ENCODE assay signal across 22 cellular contexts in the genomic region with DNA sequence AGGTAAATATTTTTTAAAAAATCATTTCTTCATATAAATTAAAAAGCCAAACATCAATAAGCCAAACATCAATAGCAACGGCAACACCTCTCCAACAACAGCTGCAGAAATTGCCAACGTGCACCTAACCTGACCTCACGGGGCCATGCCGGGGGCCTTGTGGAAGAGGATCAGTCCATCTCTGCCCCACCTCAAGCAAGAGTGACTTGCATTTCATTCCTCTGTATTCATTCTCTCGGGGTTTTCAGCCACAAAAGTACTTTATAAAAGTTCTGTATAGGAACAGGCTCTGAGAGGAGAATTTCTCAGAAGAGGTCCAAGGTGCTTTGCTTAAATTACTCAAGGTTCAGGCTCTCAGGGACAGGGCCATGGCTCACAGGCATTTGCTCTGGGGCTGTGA.
A peak's percentile ranks its signal among the peaks of the same experiment; 100 is the strongest.
DNase-seq lines count a peak whose midpoint lies in the region; ATAC-seq, FAIRE-seq and TF ChIP-seq lines count a peak whose summit lies in the region.
"Had no signal": no experiment of that assay in that cellular context is flagged by ENCODE, and none has a peak within 500 bp of the region (broad histone marks: within the 10 kb centered on the region; RNA-seq: fewer than 3 reads in every experiment).

No MANE protein-coding gene starts in this region.

- 0 out of 2 replicates have a peak overlapping the region, but pooled peaks have one; percentile 8 for H3K27ac ChIP-seq in BLaER1
- no peak overlapping the region for H3K27ac ChIP-seq in IMR-90 (ENCODE audit: insufficient read depth, low read length)
- no peak overlapping the region for H3K27ac ChIP-seq in astrocyte (ENCODE audit: low read depth, low read length)
- H3K27ac ChIP-seq: KMS-11 had no signal

- no peak for TF ChIP-seq POLR2A in IMR-90 (IDR thresholded peaks at IDR 0.05; ENCODE audit: low read depth, low read length)

- H3K79me1 ChIP-seq in IMR-90 (ENCODE audit: low read depth in 1 of 2, low read length in 2 of 2) = peaks cover 0 to 9% of the 10 kb centered on the region in 2 experiments; a peak in 2 of 4 replicates

- H3K4me3 Mint-ChIP-seq in activated CD8-positive, alpha-beta T cell treated with anti-CD3 and anti-CD28 coated beads for 36 hours = no peak overlapping the region
- H3K4me3 Mint-ChIP-seq in activated CD8-positive, alpha-beta T cell treated with anti-CD3 and anti-CD28 coated beads, Interleukin-2, amount 10 ng/mL, durations not matched to agents 7 days and 5 days = no peak overlapping the region
- peak overlapping the region; percentile 41 for H3K4me3 Mint-ChIP-seq in astrocyte (ENCODE audit: unreplicated experiment)

- H3K27ac Mint-ChIP-seq in activated CD8-positive, alpha-beta T cell treated with anti-CD3 and anti-CD28 coated beads for 36 hours = peak overlapping the region; percentile 53
- H3K27ac Mint-ChIP-seq in activated CD8-positive, alpha-beta T cell treated with anti-CD3 and anti-CD28 coated beads, Interleukin-2, amount 10 ng/mL, durations not matched to agents 7 days and 5 days = no peak overlapping the region
- H3K27ac Mint-ChIP-seq in astrocyte (ENCODE audit: unreplicated experiment) = peak overlapping the region; percentile 66

- H3K4me2 ChIP-seq in BLaER1 = no peak overlapping the region
- H3K4me2 ChIP-seq in IMR-90 (ENCODE audit: low read depth, low read length) = no peak overlapping the region
- no peak overlapping the region for H3K4me2 ChIP-seq in astrocyte (ENCODE audit: low read length)
- H3K4me2 ChIP-seq: KMS-11, SK-N-SH had no signal

- H3K14ac ChIP-seq in IMR-90 (replicated peaks; ENCODE audit: low read depth, low read length) = peak overlapping the region; percentile 14; the same call in 1 of the 2 replicates

- H3K4me3 ChIP-seq in BLaER1 (no peak overlapping the region), IMR-90 (ENCODE audit: insufficient read depth, low read depth, low read length) (no peak overlapping the region), astrocyte (ENCODE audit: insufficient read depth, low read depth, low read length) (no peak overlapping the region)

- peaks cover 7% of the 10 kb centered on the region for H3K36me3 Mint-ChIP-seq in activated CD8-positive, alpha-beta T cell treated with anti-CD3 and anti-CD28 coated beads for 36 hours (ENCODE audit: low read depth)
- peaks cover 15% of the 10 kb centered on the region for H3K36me3 Mint-ChIP-seq in activated CD8-positive, alpha-beta T cell treated with anti-CD3 and anti-CD28 coated beads, Interleukin-2, amount 10 ng/mL, durations not matched to agents 7 days and 5 days (ENCODE audit: low read depth)
- peaks cover 4% of the 10 kb centered on the region for H3K36me3 Mint-ChIP-seq in astrocyte (ENCODE audit: low read depth, unreplicated experiment)

- peaks cover 14% of the 10 kb centered on the region; the same call in 1 of the 2 replicates for H3K9me1 ChIP-seq in IMR-90 (ENCODE audit: insufficient read depth, low read length)

- no peak for TF ChIP-seq CTCF in activated CD8-positive, alpha-beta T cell treated with anti-CD3 and anti-CD28 coated beads for 36 hours (IDR thresholded peaks at IDR 0.05)
- no peak for TF ChIP-seq CTCF in IMR-90 (conservative IDR thresholded peaks at IDR 0.05; ENCODE audit: low read depth, low read length)
- no peak for TF ChIP-seq CTCF in astrocyte (IDR thresholded peaks at IDR 0.05; ENCODE audit: insufficient read depth, low read depth, low read length)

- peak overlapping the region in 1 of 2 experiments; percentile 52; a peak in 1 of 4 replicates for H4K8ac ChIP-seq in IMR-90 (ENCODE audit: low read depth in 2 of 2, low read length in 2 of 2)

- H4K5ac ChIP-seq in IMR-90 (ENCODE audit: low read depth, low read length) = peak overlapping the region; percentile 30; the same call in 1 of the 2 replicates

- FAIRE-seq in astrocyte (lab: Jason Lieb, UNC) = no peak
- FAIRE-seq: A204.1, GM18507, GM19239 had no signal

- H2BK20ac ChIP-seq in IMR-90 (ENCODE audit: low read depth, low read length) = peak overlapping the region; percentile 62

- WGBS in IMR-90 (ENCODE audit: extremely low coverage in 2 of 2, insufficient read length in 1 of 2), 2 experiments = 93% methylated on average over 3 of the region's 5 CpGs; no CpG with 5 or more reads in 1 of the 2 experiments

- peaks cover 2% of the 10 kb centered on the region for H3K79me2 ChIP-seq in astrocyte (ENCODE audit: insufficient read depth, low read length)

- ATAC-seq in activated CD8-positive, alpha-beta T cell treated with anti-CD3 and anti-CD28 coated beads for 36 hours = no peak
- no peak for ATAC-seq in activated CD8-positive, alpha-beta T cell treated with anti-CD3 and anti-CD28 coated beads, Interleukin-2, amount 10 ng/mL, durations not matched to agents 7 days and 5 days
- no peak for ATAC-seq in IMR-90 (ENCODE audit: low read depth)
- ATAC-seq: Panc1 had no signal

- BruUV-seq in IMR-90 (replicated peaks; lab: Mats Ljungman, UMichigan) = no TSS peak

- CTCF ChIA-PET in activated CD8-positive, alpha-beta T cell treated with anti-CD3 and anti-CD28 coated beads for 36 hours (lab: Charles Lee) = interaction anchor here (0.8 to 4.4 kb wide), 8 partner anchors 8 to 58 kb away, joined by 3 to 21 read pairs (median 9); no protein-coding TSS in a partner anchor
- CTCF ChIA-PET in activated CD8-positive, alpha-beta T cell treated with anti-CD3 and anti-CD28 coated beads, Interleukin-2, amount 10 ng/mL, durations not matched to agents 7 days and 5 days (lab: Charles Lee) = interaction anchor here (1.2 to 3.0 kb wide), 2 partner anchors 11 to 35 kb away, joined by 6 to 16 read pairs; no protein-coding TSS in a partner anchor
- CTCF ChIA-PET in IMR-90 (lab: Yijun Ruan, JAX) = interaction anchor here (0.7 to 0.8 kb wide), 2 partner anchors 13 to 99 kb away, joined by 3 to 4 read pairs; no protein-coding TSS in a partner anchor

- no peak overlapping the region for H2AK9ac ChIP-seq in IMR-90 (replicated peaks; ENCODE audit: low read depth, low read length, poor library complexity)

- H3K9ac ChIP-seq in BLaER1 = no peak overlapping the region
- H3K9ac ChIP-seq in IMR-90 (ENCODE audit: low read depth, low read length) = no peak overlapping the region
- no peak overlapping the region for H3K9ac ChIP-seq in astrocyte (ENCODE audit: low read length)
- H3K9ac ChIP-seq: KMS-11, SK-N-SH had no signal

- intact Hi-C loops in activated CD8-positive, alpha-beta T cell treated with anti-CD3 and anti-CD28 coated beads for 36 hours (cut with micrococcal nuclease) = no loop called here
- intact Hi-C loops in IMR-90 (cut with micrococcal nuclease) = loop anchor here (5.0 kb wide), 1 partner anchor 56 kb away; no protein-coding TSS in a partner anchor

- H3K36me3 ChIP-seq in BLaER1 = peaks cover 84% of the 10 kb centered on the region
- H3K36me3 ChIP-seq in IMR-90 (ENCODE audit: control insufficient read depth, insufficient read depth, low read length) = no peaks in the 10 kb centered on the region
- H3K36me3 ChIP-seq in astrocyte (ENCODE audit: insufficient read depth, low read length) = no peaks in the 10 kb centered on the region

- H3K27me3 ChIP-seq in BLaER1 (no peaks in the 10 kb centered on the region), IMR-90 (ENCODE audit: control insufficient read depth, insufficient read depth, low read length) (no peaks in the 10 kb centered on the region), astrocyte (ENCODE audit: insufficient read depth, low read length) (no peaks in the 10 kb centered on the region)

- H4K20me1 ChIP-seq in BLaER1 (peaks cover 100% of the 10 kb centered on the region), IMR-90 (ENCODE audit: insufficient read depth, low read length) (no peaks in the 10 kb centered on the region), astrocyte (ENCODE audit: insufficient read depth, low read length) (no peaks in the 10 kb centered on the region)

- POLR2A ChIA-PET in activated CD8-positive, alpha-beta T cell treated with anti-CD3 and anti-CD28 coated beads for 36 hours (lab: Charles Lee) = interaction anchor here (1.0 to 4.5 kb wide), 7 partner anchors 12 to 99 kb away, joined by 3 to 32 read pairs (median 9); no protein-coding TSS in a partner anchor
- POLR2A ChIA-PET in activated CD8-positive, alpha-beta T cell treated with anti-CD3 and anti-CD28 coated beads, Interleukin-2, amount 10 ng/mL, durations not matched to agents 7 days and 5 days (lab: Charles Lee) = no interaction called here
- POLR2A ChIA-PET in IMR-90 (lab: Charles Lee; ENCODE audit: unreplicated experiment) = no interaction called here

- peaks cover 78% of the 10 kb centered on the region for H3K4me1 ChIP-seq in BLaER1
- peaks cover 13% of the 10 kb centered on the region for H3K4me1 ChIP-seq in IMR-90 (ENCODE audit: control insufficient read depth, insufficient read depth, low read length)
- H3K4me1 ChIP-seq in astrocyte (ENCODE audit: insufficient read depth, low read length) = no peaks in the 10 kb centered on the region

- 0 out of 2 replicates have a peak overlapping the region, but pooled peaks have one; percentile 37 for H3K23ac ChIP-seq in IMR-90 (ENCODE audit: low read depth, low read length)

- in situ Hi-C loops in IMR-90 (cut with MboI; ENCODE audit: low sequenced_read_pairs) = no loop called here

- H2AFZ ChIP-seq in IMR-90 (replicated peaks; ENCODE audit: low read length, poor library complexity) = no peak overlapping the region
- no peak overlapping the region for H2AFZ ChIP-seq in astrocyte (ENCODE audit: low read depth, low read length)

- no peak overlapping the region for H2BK5ac ChIP-seq in IMR-90 (ENCODE audit: low read depth, low read length, poor library complexity, severe bottlenecking)

- H3K56ac ChIP-seq in IMR-90 (ENCODE audit: extremely low read depth, insufficient read depth, low read length) = no peak overlapping the region

- dilution Hi-C loops in IMR-90 (cut with HindIII; ENCODE audit: low sequenced_read_pairs, unreplicated experiment) = no loop called here

- H2AK5ac ChIP-seq in IMR-90 (ENCODE audit: low read depth, low read length) = 0 out of 2 replicates have a peak overlapping the region, but pooled peaks have one; percentile 13

- no peak overlapping the region for H2BK15ac ChIP-seq in IMR-90 (ENCODE audit: low read depth, low read length)

- H3K4ac ChIP-seq in IMR-90 (ENCODE audit: low read depth, low read length) = no peak overlapping the region

- peaks cover 2% of the 10 kb centered on the region for H3K9me3 Mint-ChIP-seq in activated CD8-positive, alpha-beta T cell treated with anti-CD3 and anti-CD28 coated beads for 36 hours
- no peaks in the 10 kb centered on the region for H3K9me3 Mint-ChIP-seq in activated CD8-positive, alpha-beta T cell treated with anti-CD3 and anti-CD28 coated beads, Interleukin-2, amount 10 ng/mL, durations not matched to agents 7 days and 5 days (ENCODE audit: insufficient read depth)
- H3K9me3 Mint-ChIP-seq in astrocyte (ENCODE audit: unreplicated experiment) = peaks cover 3% of the 10 kb centered on the region

- TF ChIP-seq RAD21 in IMR-90 (IDR thresholded peaks at IDR 0.05; ENCODE audit: low read length) = no peak

- H3K4me1 Mint-ChIP-seq in activated CD8-positive, alpha-beta T cell treated with anti-CD3 and anti-CD28 coated beads for 36 hours (ENCODE audit: low read depth) = peaks cover 81% of the 10 kb centered on the region
- H3K4me1 Mint-ChIP-seq in activated CD8-positive, alpha-beta T cell treated with anti-CD3 and anti-CD28 coated beads, Interleukin-2, amount 10 ng/mL, durations not matched to agents 7 days and 5 days (ENCODE audit: low read depth) = peaks cover 38% of the 10 kb centered on the region
- peaks cover 51% of the 10 kb centered on the region for H3K4me1 Mint-ChIP-seq in astrocyte (ENCODE audit: low read depth, unreplicated experiment)

- no peaks in the 10 kb centered on the region for H3K9me3 ChIP-seq in BLaER1
- no peaks in the 10 kb centered on the region for H3K9me3 ChIP-seq in IMR-90 (ENCODE audit: control insufficient read depth, insufficient read depth, low read length)
- no peaks in the 10 kb centered on the region for H3K9me3 ChIP-seq in astrocyte (ENCODE audit: insufficient read depth, low read depth, low read length)
- H3K9me3 ChIP-seq: SK-N-SH had no signal

- no peak overlapping the region for H4K91ac ChIP-seq in IMR-90 (ENCODE audit: insufficient read depth, low read depth, low read length)

- DNase-seq in activated CD8-positive, alpha-beta T cell treated with anti-CD3 and anti-CD28 coated beads for 36 hours = no peak
- DNase-seq in activated CD8-positive, alpha-beta T cell treated with anti-CD3 and anti-CD28 coated beads, Interleukin-2, amount 10 ng/mL, durations not matched to agents 7 days and 5 days = no peak
- no peak for DNase-seq in IMR-90
- DNase-seq in astrocyte (ENCODE audit: low read depth) = no peak
- DNase-seq in H4 (ENCODE audit: low spot score) = no peak
- no peak for DNase-seq in iPS-NIHi7 (ENCODE audit: extremely low spot score)
- DNase-seq: COR-L47, DMS 273 treated with DMSO at 0.1 percent for 48 hours, GOT3, NCI-H1105, NCI-H2029 treated with DMSO at 0.1 percent for 48 hours, NCI-H2171, NCI-H524 treated with DMSO at 0.1 percent for 48 hours, NCI-H82, SIG-M5, SK-N-SH had no signal

- H2BK120ac ChIP-seq in IMR-90 (ENCODE audit: low read depth, low read length) = peak overlapping the region; percentile 6; the same call in 1 of the 2 replicates

- peak overlapping the region; percentile 1; the same call in 1 of the 2 replicates for H3K18ac ChIP-seq in IMR-90 (ENCODE audit: low read depth, low read length)

- no peaks in the 10 kb centered on the region for H3K27me3 Mint-ChIP-seq in activated CD8-positive, alpha-beta T cell treated with anti-CD3 and anti-CD28 coated beads for 36 hours
- H3K27me3 Mint-ChIP-seq in activated CD8-positive, alpha-beta T cell treated with anti-CD3 and anti-CD28 coated beads, Interleukin-2, amount 10 ng/mL, durations not matched to agents 7 days and 5 days (ENCODE audit: low read depth) = peaks cover under 1% of the 10 kb centered on the region
- no peaks in the 10 kb centered on the region for H3K27me3 Mint-ChIP-seq in astrocyte (ENCODE audit: low read depth, unreplicated experiment)
